In genomic region chr2:9984217-9984739, GRCh38 we compare ENCODE assay signal across 8 cellular contexts. TPM values are rescaled to one million over a fixed set of nuclear protein-coding genes. Genes with fewer than 3 reads are reported as not detected.
DNase-seq lines count a peak whose midpoint lies in the region; ATAC-seq lines count a peak whose summit lies in the region.

No MANE protein-coding gene starts in this region.

- H3K9me3 ChIP-seq in T-helper 17 cell (ENCODE audit: control insufficient read depth, low read length, poor library complexity, severe bottlenecking) = no peaks in the 10 kb centered on the region

- peak overlapping the region; percentile 66 for H3K27ac Mint-ChIP-seq in T-helper 17 cell
- no peak overlapping the region for H3K27ac Mint-ChIP-seq in natural killer cell treated with Interleukin-12 subunit alpha and Interleukin-12 subunit beta and Interleukin-15 and Interleukin-18, amount 100 ng/mL, for 72 hours

- no peak overlapping the region for H3K4me3 Mint-ChIP-seq in T-helper 17 cell
- H3K4me3 Mint-ChIP-seq in natural killer cell treated with Interleukin-12 subunit alpha and Interleukin-12 subunit beta and Interleukin-15 and Interleukin-18, amount 100 ng/mL, for 72 hours = no peak overlapping the region

- peak; percentile 89 for ATAC-seq in T-helper 17 cell
- peak; percentile 70 to 72 for ATAC-seq in natural killer cell treated with Interleukin-12 subunit alpha and Interleukin-12 subunit beta and Interleukin-15 and Interleukin-18, amount 100 ng/mL, for 72 hours
- ATAC-seq in GM21619 (IDR thresholded peaks at IDR 0.05; ENCODE audit: unreplicated experiment) = no peak
- no peak for ATAC-seq in GM18870 (IDR thresholded peaks at IDR 0.05; ENCODE audit: unreplicated experiment)

- DNase-seq in activated T-cell treated with anti-CD3 and anti-CD28 coated beads for 1 hour (ENCODE audit: low read depth) (peak; percentile 6), activated T-cell treated with anti-CD3 and anti-CD28 coated beads for 4 hours (no peak), LoVo (ENCODE audit: low spot score) (peak; percentile 12), T-helper 17 cell (no peak), fibroblast of gingiva (ENCODE audit: low read depth) (peak; percentile 48)
- DNase-seq in natural killer cell treated with Interleukin-12 subunit alpha and Interleukin-12 subunit beta and Interleukin-15 and Interleukin-18, amount 100 ng/mL, for 72 hours (ENCODE audit: low spot score) = peak; percentile 67

- H3K36me3 Mint-ChIP-seq in T-helper 17 cell (ENCODE audit: low read depth) = no peaks in the 10 kb centered on the region
- no peaks in the 10 kb centered on the region for H3K36me3 Mint-ChIP-seq in natural killer cell treated with Interleukin-12 subunit alpha and Interleukin-12 subunit beta and Interleukin-15 and Interleukin-18, amount 100 ng/mL, for 72 hours

- H3K9me3 Mint-ChIP-seq in natural killer cell treated with Interleukin-12 subunit alpha and Interleukin-12 subunit beta and Interleukin-15 and Interleukin-18, amount 100 ng/mL, for 72 hours = no peaks in the 10 kb centered on the region

- peaks cover 7% of the 10 kb centered on the region for H3K4me1 Mint-ChIP-seq in T-helper 17 cell
- H3K4me1 Mint-ChIP-seq in natural killer cell treated with Interleukin-12 subunit alpha and Interleukin-12 subunit beta and Interleukin-15 and Interleukin-18, amount 100 ng/mL, for 72 hours (ENCODE audit: low read depth in 2 of 2) = peaks cover 0 to 7% of the 10 kb centered on the region in 2 donors

- peaks cover 13% of the 10 kb centered on the region for H3K27me3 Mint-ChIP-seq in T-helper 17 cell
- peaks cover 0 to 2% of the 10 kb centered on the region in 2 donors for H3K27me3 Mint-ChIP-seq in natural killer cell treated with Interleukin-12 subunit alpha and Interleukin-12 subunit beta and Interleukin-15 and Interleukin-18, amount 100 ng/mL, for 72 hours

RNA-seq across cellular contexts. Expression of gene GRHL1, which starts 32.8 kb away (rescaled TPM):
- total RNA-seq in T-helper 17 cell = 1 to 10 TPM in 1 of 2 donors, under 1 TPM in 1; 0.60 to 3.7 TPM
- 1 to 10 TPM; 1.1 to 1.4 TPM for total RNA-seq in natural killer cell treated with Interleukin-12 subunit alpha and Interleukin-12 subunit beta and Interleukin-15 and Interleukin-18, amount 100 ng/mL, for 72 hours

RNA-seq across cellular contexts. Expression of gene KLF11, which starts 59.1 kb away (rescaled TPM):
- total RNA-seq in T-helper 17 cell = 10 to 100 TPM; 38.0 to 44.5 TPM
- total RNA-seq in natural killer cell treated with Interleukin-12 subunit alpha and Interleukin-12 subunit beta and Interleukin-15 and Interleukin-18, amount 100 ng/mL, for 72 hours = 1 to 10 TPM; 3.8 to 6.1 TPM

Comparison
In these comparisons a context has a peak if more than half of its experiments do, and no peak if none do; other contexts are left out.
1. DNase-seq: peak in activated T-cell treated with anti-CD3 and anti-CD28 coated beads for 1 hour (single experiment), LoVo (single experiment), fibroblast of gingiva (single experiment) and natural killer cell treated with Interleukin-12 subunit alpha and Interleukin-12 subunit beta and Interleukin-15 and Interleukin-18, amount 100 ng/mL, for 72 hours (single experiment); none in activated T-cell treated with anti-CD3 and anti-CD28 coated beads for 4 hours (single experiment) and T-helper 17 cell (0 of 3).
2. ATAC-seq: peak in T-helper 17 cell (single experiment) and natural killer cell treated with Interleukin-12 subunit alpha and Interleukin-12 subunit beta and Interleukin-15 and Interleukin-18, amount 100 ng/mL, for 72 hours (2 of 2); none in GM21619 (single experiment) and GM18870 (single experiment).
3. RNA of gene KLF11, which starts 59.1 kb away (total RNA-seq): 38.0 to 44.5 TPM in T-helper 17 cell; 3.8 to 6.1 TPM in natural killer cell treated with Interleukin-12 subunit alpha and Interleukin-12 subunit beta and Interleukin-15 and Interleukin-18, amount 100 ng/mL, for 72 hours; every median in the first group is over 4 times any median in the second.